Comparison of ENCODE assay signal across 8 cellular contexts in genomic region chr18:59918320-59918755, GRCh38. TPM values are rescaled to one million over a fixed set of nuclear protein-coding genes. Genes with fewer than 3 reads are reported as not detected.
DNase-seq lines count a peak whose midpoint lies in the region; ATAC-seq, FAIRE-seq and TF ChIP-seq lines count a peak whose summit lies in the region.

No MANE protein-coding gene starts in this region.

- no peaks in the 10 kb centered on the region for H3K79me2 ChIP-seq in H9 (ENCODE audit: insufficient read depth, low read length)

- no peak overlapping the region for H3K27ac ChIP-seq in H9 (ENCODE audit: insufficient read length, low read depth, low read length)
- no peak overlapping the region for H3K27ac ChIP-seq in small intestine (ENCODE audit: low read depth in 1 of 2, low read length in 1 of 2)
- H3K27ac ChIP-seq in caudate nucleus (ENCODE audit: low read depth, low read length) = no peak overlapping the region

- no peak overlapping the region for H4K5ac ChIP-seq in H9 (ENCODE audit: insufficient read length, low read depth, low read length)

- no peaks in the 10 kb centered on the region for H3K36me3 ChIP-seq in small intestine (ENCODE audit: control insufficient read depth in 2 of 2, insufficient read depth in 2 of 2, low read length in 2 of 2)

- H3K18ac ChIP-seq in H9 (ENCODE audit: insufficient read length, low read depth, low read length) = peak overlapping the region; percentile 11

- H3K36me3 Mint-ChIP-seq in activated CD4-positive, alpha-beta T cell treated with anti-CD3 and anti-CD28 coated beads for 36 hours (ENCODE audit: low read depth) = no peaks in the 10 kb centered on the region
- H3K36me3 Mint-ChIP-seq in H9 (ENCODE audit: insufficient read depth in 1 of 3, low read depth in 3 of 3) = no peaks in the 10 kb centered on the region

- H3K4me3 ChIP-seq in fibroblast of villous mesenchyme (ENCODE audit: low read depth, low read length) = no peak overlapping the region
- no peak overlapping the region for H3K4me3 ChIP-seq in small intestine (ENCODE audit: low read depth in 1 of 2, low read length in 2 of 2)

- peaks cover 4% of the 10 kb centered on the region for H3K4me1 ChIP-seq in H9 (ENCODE audit: insufficient read depth, low read length)
- H3K4me1 ChIP-seq in small intestine (ENCODE audit: control insufficient read depth in 2 of 2, insufficient read depth in 1 of 2, low read depth in 1 of 2, low read length in 1 of 2) = no peaks in the 10 kb centered on the region

- no peak overlapping the region for H2BK12ac ChIP-seq in H9 (ENCODE audit: insufficient read length, low read depth, low read length)

- H2AK5ac ChIP-seq in H9 (ENCODE audit: insufficient read length, low read length) = no peak overlapping the region

- peaks cover 26% of the 10 kb centered on the region for H3K4me1 Mint-ChIP-seq in activated CD4-positive, alpha-beta T cell treated with anti-CD3 and anti-CD28 coated beads for 36 hours
- H3K4me1 Mint-ChIP-seq in H9 = peaks cover 15 to 17% of the 10 kb centered on the region in 2 experiments

- H2BK15ac ChIP-seq in H9 (ENCODE audit: low read depth, low read length) = no peak overlapping the region

- no peak overlapping the region for H3K4me2 ChIP-seq in H9 (ENCODE audit: insufficient read depth, insufficient read length, low read length)

- H2AFZ ChIP-seq in H9 (ENCODE audit: low read length) = peak overlapping the region; percentile 59

- ATAC-seq in activated CD4-positive, alpha-beta T cell treated with anti-CD3 and anti-CD28 coated beads for 36 hours = peak; percentile 24

- no peak overlapping the region for H3K27ac Mint-ChIP-seq in activated CD4-positive, alpha-beta T cell treated with anti-CD3 and anti-CD28 coated beads for 36 hours
- peak overlapping the region; percentile 53 to 74 (median 71); a peak in 4 of 7 replicates for H3K27ac Mint-ChIP-seq in H9

- POLR2A ChIA-PET in activated CD4-positive, alpha-beta T cell treated with anti-CD3 and anti-CD28 coated beads for 36 hours (lab: Charles Lee) = interaction anchor here (0.7 kb wide), 1 partner anchor 17 kb away, joined by 3 read pairs; no protein-coding TSS in a partner anchor

- H4K91ac ChIP-seq in H9 (ENCODE audit: insufficient read length, low read depth, low read length) = no peak overlapping the region

- no peak overlapping the region for H2BK120ac ChIP-seq in H9 (ENCODE audit: low read depth, low read length, poor library complexity, severe bottlenecking)

- no peaks in the 10 kb centered on the region for H3K23me2 ChIP-seq in H9 (ENCODE audit: insufficient read length, low read depth, low read length, poor library complexity, severe bottlenecking)

- TF ChIP-seq CTCF in H9 (conservative IDR thresholded peaks at IDR 0.05) = no peak
- no peak for TF ChIP-seq CTCF in fibroblast of villous mesenchyme (IDR thresholded peaks at IDR 0.05; ENCODE audit: insufficient read depth, low read depth, low read length)

- H3K56ac ChIP-seq in H9 (ENCODE audit: insufficient read length, low read depth, low read length) = no peak overlapping the region

- H3K23ac ChIP-seq in H9 (ENCODE audit: insufficient read length, low read depth, low read length) = no peak overlapping the region

- no peak overlapping the region for H3K9ac ChIP-seq in H9 (ENCODE audit: extremely low read depth, insufficient read length, low read length)

- H3K14ac ChIP-seq in H9 (ENCODE audit: insufficient read depth, low read length) = peak overlapping the region; percentile 31; the same call in 1 of the 2 replicates

- no peak overlapping the region for H3T11ph ChIP-seq in H9 (ENCODE audit: low read length)

- peak; percentile 45 for DNase-seq in activated CD4-positive, alpha-beta T cell treated with anti-CD3 and anti-CD28 coated beads for 36 hours
- DNase-seq in activated CD4-positive, alpha-beta T cell treated with anti-CD3 and anti-CD28 coated beads for 1 hour = no peak
- DNase-seq in H9 (peak; percentile 40), LHCN-M2 (ENCODE audit: low read depth) (peak; percentile 86), SHP77 (lab: John Stamatoyannopoulos, UW) (peak; percentile 92 to 97), fibroblast of villous mesenchyme (ENCODE audit: low read depth) (peak; percentile 37), small intestine (peak; percentile 75), caudate nucleus (lab: John Stamatoyannopoulos, UW) (no peak)

- H2BK5ac ChIP-seq in H9 (ENCODE audit: insufficient read length, low read length) = no peak overlapping the region

- no peaks in the 10 kb centered on the region for H3K9me3 Mint-ChIP-seq in activated CD4-positive, alpha-beta T cell treated with anti-CD3 and anti-CD28 coated beads for 36 hours (ENCODE audit: low read depth)
- no peaks in the 10 kb centered on the region for H3K9me3 Mint-ChIP-seq in H9

- H3K79me1 ChIP-seq in H9 (ENCODE audit: insufficient read depth, low read depth, low read length, poor library complexity, severe bottlenecking) = no peaks in the 10 kb centered on the region

- H2BK20ac ChIP-seq in H9 (ENCODE audit: low read depth, low read length, poor library complexity, severe bottlenecking) = no peak overlapping the region

- FAIRE-seq in small intestine (lab: Jason Lieb, UNC) = no peak

- H3K4me3 Mint-ChIP-seq in activated CD4-positive, alpha-beta T cell treated with anti-CD3 and anti-CD28 coated beads for 36 hours = no peak overlapping the region
- no peak overlapping the region; a peak in 1 of 5 replicates for H3K4me3 Mint-ChIP-seq in H9

- peak overlapping the region; percentile 21 for H4K8ac ChIP-seq in H9 (replicated peaks; ENCODE audit: insufficient read length, low read depth, low read length)

- no peaks in the 10 kb centered on the region for H4K20me1 ChIP-seq in H9 (ENCODE audit: control insufficient read depth, insufficient read depth, insufficient read length)

- no CpG with 5 or more reads among the region's 9 CpGs for WGBS in H9 (ENCODE audit: extremely low coverage, insufficient read length, low lambda C conversion rate)
- WGBS in small intestine, 3 donors = 9 to 27% (median 20%) methylated on average over 9 of the region's 9 CpGs

- CTCF ChIA-PET in activated CD4-positive, alpha-beta T cell treated with anti-CD3 and anti-CD28 coated beads for 36 hours (lab: Charles Lee) = interaction anchor here (0.6 to 1.3 kb wide), 2 partner anchors 35 to 71 kb away, joined by 3 to 8 read pairs; no protein-coding TSS in a partner anchor

- H3K27me3 Mint-ChIP-seq in activated CD4-positive, alpha-beta T cell treated with anti-CD3 and anti-CD28 coated beads for 36 hours = peaks cover 3% of the 10 kb centered on the region
- no peaks in the 10 kb centered on the region; the same call in 1 of the 2 replicates for H3K27me3 Mint-ChIP-seq in H9 (ENCODE audit: low read depth)

- H3K9me3 ChIP-seq in H9 (ENCODE audit: control insufficient read depth, low read depth, low read length) = no peaks in the 10 kb centered on the region
- no peaks in the 10 kb centered on the region for H3K9me3 ChIP-seq in small intestine (ENCODE audit: control insufficient read depth, low read depth)

- H3K27me3 ChIP-seq in H9 (ENCODE audit: insufficient read depth, low read length) = no peaks in the 10 kb centered on the region
- H3K27me3 ChIP-seq in small intestine (ENCODE audit: control insufficient read depth in 2 of 2, insufficient read depth in 2 of 2, low read length in 2 of 2) = no peaks in the 10 kb centered on the region

- intact Hi-C loops in activated CD4-positive, alpha-beta T cell treated with anti-CD3 and anti-CD28 coated beads for 36 hours (cut with DNase I, micrococcal nuclease) = no loop called here

- H3K4ac ChIP-seq in H9 (ENCODE audit: low read depth, low read length) = no peak overlapping the region

RNA-seq across cellular contexts. Expression of gene PMAIP1, which starts 18.5 kb away (rescaled TPM):
- total RNA-seq in activated CD4-positive, alpha-beta T cell treated with anti-CD3 and anti-CD28 coated beads for 36 hours = 10 to 100 TPM; 58.7 to 97.2 TPM
- total RNA-seq in H9 (2021) = 149 and 152 TPM in 2 replicates
- 15.7 and 20.3 TPM in 2 replicates for total RNA-seq in LHCN-M2 (2014; rRNA removed)
- 2.2 TPM for polyA plus RNA-seq in LHCN-M2 (2012)
- total RNA-seq in fibroblast of villous mesenchyme = 25.4 and 25.5 TPM in 2 replicates
- 1 to 10 TPM; 1.4 to 7.5 (median 1.8) TPM for polyA plus RNA-seq in small intestine

Comparison
In these comparisons a context has a peak if more than half of its experiments do, and no peak if none do; other contexts are left out.
1. DNase-seq: peak in activated CD4-positive, alpha-beta T cell treated with anti-CD3 and anti-CD28 coated beads for 36 hours (single experiment), H9 (single experiment), LHCN-M2 (single experiment), SHP77 (2 of 2), fibroblast of villous mesenchyme (single experiment) and small intestine (single experiment); none in activated CD4-positive, alpha-beta T cell treated with anti-CD3 and anti-CD28 coated beads for 1 hour (single experiment) and caudate nucleus (0 of 61).